In genomic region chr11:32420937-32421532, GRCh38 we compare ENCODE assay signal across 8 cellular contexts. TPM values are rescaled to one million over a fixed set of nuclear protein-coding genes. Genes with fewer than 3 reads are reported as not detected.
DNase-seq lines count a peak whose midpoint lies in the region; ATAC-seq and TF ChIP-seq lines count a peak whose summit lies in the region.

No MANE protein-coding gene starts in this region.

- 50 to 73% methylated on average over 9 of the region's 9 CpGs for WGBS in esophagus squamous epithelium, 2 donors

- intact Hi-C loops in activated T-helper 2 cell treated with anti-CD3 and anti-CD28 coated beads, Interferon-gamma antibody, Interleukin-2, Interleukin-4, amounts not matched to agents 10 μg/mL and 5 μg/mL and 100 μg/mL, durations not matched to agents 14 hours and 24 hours and 36 hours (cut with micrococcal nuclease): loop anchor here (5.0 kb wide), 3 partner anchors 44 to 166 kb away; no protein-coding TSS in a partner anchor
- intact Hi-C loops in esophagus squamous epithelium (cut with DNase I) (no loop called here), tibial artery (cut with DNase I; ENCODE audit: low total_unique reads) (no loop called here)

- H3K4me1 Mint-ChIP-seq in activated T-helper 2 cell treated with anti-CD3 and anti-CD28 coated beads, Interferon-gamma antibody, Interleukin-2, Interleukin-4, amounts not matched to agents 10 μg/mL and 5 μg/mL and 100 μg/mL, durations not matched to agents 14 hours and 24 hours and 36 hours (ENCODE audit: low read depth): peaks cover 37% of the 10 kb centered on the region

- DNase-seq in HUDEP-2 (lab: John Stamatoyannopoulos, UW; ENCODE audit: unreplicated experiment in 76 of 76) (peak in 72 of 76 experiments; percentile 23 to 88 (median 74)), esophagus squamous epithelium (lab: John Stamatoyannopoulos, UW) (no peak), NCI-H1694 (lab: John Stamatoyannopoulos, UW) (no peak), tibial artery (no peak), anterior cingulate cortex (lab: John Stamatoyannopoulos, UW) (no peak)
- peak; percentile 63 for DNase-seq in activated T-helper 2 cell treated with anti-CD3 and anti-CD28 coated beads, Interferon-gamma antibody, Interleukin-2, Interleukin-4, amounts not matched to agents 10 μg/mL and 5 μg/mL and 100 μg/mL, durations not matched to agents 14 hours and 24 hours and 36 hours (ENCODE audit: low spot score)

- peak overlapping the region; percentile 54 for H3K4me3 Mint-ChIP-seq in activated T-helper 2 cell treated with anti-CD3 and anti-CD28 coated beads, Interferon-gamma antibody, Interleukin-2, Interleukin-4, amounts not matched to agents 10 μg/mL and 5 μg/mL and 100 μg/mL, durations not matched to agents 14 hours and 24 hours and 36 hours (ENCODE audit: low read depth)

- no peaks in the 10 kb centered on the region for H3K9me3 Mint-ChIP-seq in activated T-helper 2 cell treated with anti-CD3 and anti-CD28 coated beads, Interferon-gamma antibody, Interleukin-2, Interleukin-4, amounts not matched to agents 10 μg/mL and 5 μg/mL and 100 μg/mL, durations not matched to agents 14 hours and 24 hours and 36 hours

- H3K36me3 ChIP-seq in esophagus squamous epithelium (no peaks in the 10 kb centered on the region), tibial artery (no peaks in the 10 kb centered on the region)

- peaks cover 0 to 83% (median 0%) of the 10 kb centered on the region in 4 donors for H3K27me3 ChIP-seq in esophagus squamous epithelium
- H3K27me3 ChIP-seq in tibial artery: peaks cover 0 to 37% of the 10 kb centered on the region in 2 donors

- TF ChIP-seq CTCF in esophagus squamous epithelium (IDR thresholded peaks at IDR 0.05) (no peak), tibial artery (IDR thresholded peaks at IDR 0.05) (no peak)

- ATAC-seq in GM18505 (IDR thresholded peaks at IDR 0.05; ENCODE audit: unreplicated experiment): peak; percentile 84
- peak; percentile 89 for ATAC-seq in GM21576 (IDR thresholded peaks at IDR 0.05; ENCODE audit: unreplicated experiment)

- no peaks in the 10 kb centered on the region for H3K36me3 Mint-ChIP-seq in activated T-helper 2 cell treated with anti-CD3 and anti-CD28 coated beads, Interferon-gamma antibody, Interleukin-2, Interleukin-4, amounts not matched to agents 10 μg/mL and 5 μg/mL and 100 μg/mL, durations not matched to agents 14 hours and 24 hours and 36 hours (ENCODE audit: low read depth)

- H3K9me3 ChIP-seq in esophagus squamous epithelium: no peaks in the 10 kb centered on the region
- H3K9me3 ChIP-seq in tibial artery: no peaks in the 10 kb centered on the region

- H3K27me3 Mint-ChIP-seq in activated T-helper 2 cell treated with anti-CD3 and anti-CD28 coated beads, Interferon-gamma antibody, Interleukin-2, Interleukin-4, amounts not matched to agents 10 μg/mL and 5 μg/mL and 100 μg/mL, durations not matched to agents 14 hours and 24 hours and 36 hours (ENCODE audit: low read depth): peaks cover 59% of the 10 kb centered on the region

- H3K4me1 ChIP-seq in esophagus squamous epithelium (no peaks in the 10 kb centered on the region), tibial artery (no peaks in the 10 kb centered on the region)

- H3K4me3 ChIP-seq in esophagus squamous epithelium (no peak overlapping the region), tibial artery (no peak overlapping the region)

- peak overlapping the region; percentile 54 for H3K27ac Mint-ChIP-seq in activated T-helper 2 cell treated with anti-CD3 and anti-CD28 coated beads, Interferon-gamma antibody, Interleukin-2, Interleukin-4, amounts not matched to agents 10 μg/mL and 5 μg/mL and 100 μg/mL, durations not matched to agents 14 hours and 24 hours and 36 hours

- no peak overlapping the region for H3K27ac ChIP-seq in esophagus squamous epithelium
- H3K27ac ChIP-seq in tibial artery: no peak overlapping the region

- no peak for TF ChIP-seq POLR2A in GM18505 (IDR thresholded peaks at IDR 0.05; ENCODE audit: borderline replicate concordance, extremely low read depth, insufficient read depth, insufficient read length)
- no peak for TF ChIP-seq POLR2A in esophagus squamous epithelium (IDR thresholded peaks at IDR 0.05)

RNA-seq across cellular contexts. Expression of gene WT1, which starts 14.3 kb away (rescaled TPM):
- not detected in 2 replicates for total RNA-seq in activated T-helper 2 cell treated with anti-CD3 and anti-CD28 coated beads, Interferon-gamma antibody, Interleukin-2, Interleukin-4, amounts not matched to agents 10 μg/mL and 5 μg/mL and 100 μg/mL, durations not matched to agents 14 hours and 24 hours and 36 hours
- total RNA-seq in esophagus squamous epithelium: not detected

Comparison
In these comparisons a context has a peak if more than half of its experiments do, and no peak if none do; other contexts are left out.
1. DNase-seq: peak in HUDEP-2 (72 of 76) and activated T-helper 2 cell treated with anti-CD3 and anti-CD28 coated beads, Interferon-gamma antibody, Interleukin-2, Interleukin-4, amounts not matched to agents 10 μg/mL and 5 μg/mL and 100 μg/mL, durations not matched to agents 14 hours and 24 hours and 36 hours (single experiment); none in esophagus squamous epithelium (single experiment), NCI-H1694 (single experiment), tibial artery (0 of 2) and anterior cingulate cortex (0 of 58).